In the genomic region with DNA sequence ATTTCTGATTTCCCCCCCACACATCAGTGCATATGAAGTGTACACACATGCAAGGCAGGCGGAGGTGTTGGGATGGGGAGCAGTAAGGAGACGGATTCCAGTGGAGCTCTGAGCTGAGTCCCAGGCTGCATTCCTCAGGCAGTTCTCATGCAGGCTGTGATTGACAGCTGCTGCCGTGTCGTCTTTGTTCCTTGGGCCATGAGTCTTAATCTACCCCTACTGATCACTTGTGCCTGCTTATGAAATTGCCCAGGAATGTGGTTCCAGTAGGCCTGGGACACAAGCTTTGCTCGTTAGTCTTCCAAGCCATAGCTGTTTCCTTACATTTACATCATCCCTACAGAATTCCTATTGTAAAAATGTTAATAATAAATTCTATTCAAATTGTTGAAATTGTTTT, we compare ENCODE assay signal across 1 cellular context.
TF ChIP-seq lines count a peak whose summit lies in the region.

No MANE protein-coding gene starts in this region.

TF ChIP-seq in SK-N-SH treated with all-trans-retinoic acid at 6 μM for 48 hours, 23 proteins besides CTCF, POLR2A, EP300 and RAD21 (continued from another document):
- TF ChIP-seq, protein P1, sequence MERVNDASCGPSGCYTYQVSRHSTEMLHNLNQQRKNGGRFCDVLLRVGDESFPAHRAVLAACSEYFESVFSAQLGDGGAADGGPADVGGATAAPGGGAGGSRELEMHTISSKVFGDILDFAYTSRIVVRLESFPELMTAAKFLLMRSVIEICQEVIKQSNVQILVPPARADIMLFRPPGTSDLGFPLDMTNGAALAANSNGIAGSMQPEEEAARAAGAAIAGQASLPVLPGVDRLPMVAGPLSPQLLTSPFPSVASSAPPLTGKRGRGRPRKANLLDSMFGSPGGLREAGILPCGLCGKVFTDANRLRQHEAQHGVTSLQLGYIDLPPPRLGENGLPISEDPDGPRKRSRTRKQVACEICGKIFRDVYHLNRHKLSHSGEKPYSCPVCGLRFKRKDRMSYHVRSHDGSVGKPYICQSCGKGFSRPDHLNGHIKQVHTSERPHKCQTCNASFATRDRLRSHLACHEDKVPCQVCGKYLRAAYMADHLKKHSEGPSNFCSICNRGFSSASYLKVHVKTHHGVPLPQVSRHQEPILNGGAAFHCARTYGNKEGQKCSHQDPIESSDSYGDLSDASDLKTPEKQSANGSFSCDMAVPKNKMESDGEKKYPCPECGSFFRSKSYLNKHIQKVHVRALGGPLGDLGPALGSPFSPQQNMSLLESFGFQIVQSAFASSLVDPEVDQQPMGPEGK (CRISPR knock-in tag; IDR thresholded peaks at IDR 0.05; ENCODE audit: borderline replicate concordance), result no peak
- TF ChIP-seq ZFP3 (CRISPR knock-in tag; IDR thresholded peaks at IDR 0.05) (no peak), ZFP30 (CRISPR knock-in tag; IDR thresholded peaks at IDR 0.05) (no peak), ZNF70 (CRISPR knock-in tag; IDR thresholded peaks at IDR 0.05) (no peak)
